ENCODE assay signal across 8 cellular contexts in genomic region chrX:123860983-123861382, GRCh38.
A peak's percentile ranks its signal among the peaks of the same experiment; 100 is the strongest.
DNase-seq lines count a peak whose midpoint lies in the region; ATAC-seq, FAIRE-seq and TF ChIP-seq lines count a peak whose summit lies in the region.

No MANE protein-coding gene starts in this region.

- H3K9me3 ChIP-seq in mucosa of rectum (ENCODE audit: control insufficient read depth in 2 of 2, low read length in 2 of 2), result no peaks in the 10 kb centered on the region

- peaks cover 0 to 2% of the 10 kb centered on the region in 2 donors for H3K4me1 ChIP-seq in mucosa of rectum (ENCODE audit: control insufficient read depth in 2 of 2, insufficient read depth in 2 of 2, low read length in 2 of 2)

- TF ChIP-seq CTCF in GM12875 (IDR thresholded peaks at IDR 0.05; ENCODE audit: borderline replicate concordance, insufficient read depth, low read depth, low read length) (no peak), choroid plexus epithelial cell (conservative IDR thresholded peaks at IDR 0.05; ENCODE audit: low read depth, low read length) (no peak), RWPE1 (conservative IDR thresholded peaks at IDR 0.05; ENCODE audit: low read depth) (no peak)

- H3K9ac ChIP-seq in mucosa of rectum (ENCODE audit: low read depth in 1 of 2, low read length in 2 of 2), result peak overlapping the region; percentile 77 to 87

- H3K27me3 ChIP-seq in mucosa of rectum (ENCODE audit: control insufficient read depth in 2 of 2, insufficient read depth in 2 of 2, low read length in 2 of 2), result no peaks in the 10 kb centered on the region

- no peaks in the 10 kb centered on the region for H3K36me3 ChIP-seq in mucosa of rectum (ENCODE audit: control insufficient read depth in 2 of 2, insufficient read depth in 2 of 2, low read length in 2 of 2)

- H3K27ac ChIP-seq in mucosa of rectum (ENCODE audit: low read depth in 2 of 2, low read length in 2 of 2) (peak overlapping the region; percentile 96 to 97), RWPE1 (no peak overlapping the region)

- DNase-seq in NCI-H226, result peak; percentile 14
- DNase-seq in choroid plexus epithelial cell (ENCODE audit: low read depth), result peak; percentile 35
- DNase-seq in RWPE1 (ENCODE audit: low spot score), result no peak
- DNase-seq in RCC 7860 (ENCODE audit: low spot score), result no peak
- no peak for DNase-seq in stimulated activated CD4-positive, alpha-beta T cell treated with anti-CD3 and anti-CD28 coated beads, Interleukin-2, amount 100 ng/mL, for 24 hours

- ATAC-seq in HG02852 (IDR thresholded peaks at IDR 0.05; ENCODE audit: unreplicated experiment), result no peak

- FAIRE-seq in RCC 7860 (lab: Jason Lieb, UNC), result no peak

- CTCF ChIA-PET in RWPE1 (lab: Yijun Ruan, JAX), result no interaction called here

- H3K4me3 ChIP-seq in GM12875 (ENCODE audit: low read depth, low read length) (peak overlapping the region; percentile 72), choroid plexus epithelial cell (ENCODE audit: low read depth, low read length) (peak overlapping the region; percentile 78), mucosa of rectum (ENCODE audit: low read length in 2 of 2) (peak overlapping the region; percentile 76 to 83)

- POLR2A ChIA-PET in RWPE1 (lab: Yijun Ruan, JAX; ENCODE audit: low non-redundant PET), result no interaction called here

Comparison
In these comparisons a context has a peak if more than half of its experiments do, and no peak if none do; other contexts are left out.
1. DNase-seq: peak in NCI-H226 (single experiment) and choroid plexus epithelial cell (single experiment); none in RWPE1 (single experiment), RCC 7860 (single experiment) and stimulated activated CD4-positive, alpha-beta T cell treated with anti-CD3 and anti-CD28 coated beads, Interleukin-2, amount 100 ng/mL, for 24 hours (0 of 2).
2. Peak in every context shown above with its lines, with median percentiles within 50 percentile points of each other: H3K4me3 ChIP-seq.